Comparison of ENCODE assay signal across 8 cellular contexts in the genomic region with DNA sequence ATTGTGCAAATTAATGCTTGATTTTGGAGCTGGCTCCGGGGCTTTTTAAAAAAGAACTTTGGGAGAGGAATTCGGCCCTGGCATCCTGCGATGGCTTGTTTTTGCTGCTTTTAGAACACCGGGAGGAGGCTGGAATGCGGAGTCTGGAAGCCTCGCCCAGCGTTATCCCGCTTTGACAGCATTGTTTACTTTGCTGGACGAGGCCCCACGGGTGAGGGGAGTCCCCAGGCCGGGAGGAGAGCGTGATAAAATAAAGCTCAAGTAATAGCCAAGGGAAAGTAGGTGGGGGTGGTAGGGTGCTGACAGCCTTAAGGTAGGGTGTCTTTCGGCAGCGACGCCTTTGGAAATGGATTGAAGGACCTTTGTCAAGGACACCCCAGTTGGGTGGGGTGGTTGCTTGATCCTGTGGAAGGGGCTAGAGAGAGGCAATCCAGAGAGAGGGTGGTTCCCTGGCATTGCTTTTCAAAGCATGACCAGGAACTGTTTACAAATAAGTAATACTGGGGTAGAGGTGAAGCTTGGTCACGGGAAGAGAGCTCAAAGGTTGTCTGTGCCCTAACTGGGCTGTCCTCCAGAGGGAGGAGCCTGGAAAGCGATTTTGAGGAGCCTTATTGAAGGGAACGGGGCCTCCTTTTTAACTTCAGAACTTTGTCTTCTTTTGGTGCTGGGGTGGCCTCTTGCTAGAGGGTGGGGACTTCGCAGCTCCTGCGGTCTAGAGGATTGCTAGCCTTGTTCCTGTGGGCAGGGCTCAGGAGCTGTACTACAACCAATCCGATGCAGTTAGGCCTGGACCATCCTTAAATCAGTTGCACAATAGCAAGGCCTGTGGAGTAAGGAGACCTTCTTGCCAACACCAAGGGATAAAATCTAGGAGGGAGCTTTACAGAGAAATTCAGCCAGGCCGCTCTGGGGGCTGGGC. TPM values are rescaled to one million over a fixed set of nuclear protein-coding genes. Genes with fewer than 3 reads are reported as not detected.
DNase-seq lines count a peak whose midpoint lies in the region; ATAC-seq and TF ChIP-seq lines count a peak whose summit lies in the region.

No MANE protein-coding gene starts in this region.

- no peaks in the 10 kb centered on the region for H3K9me3 ChIP-seq in MM.1S (replicated peaks; ENCODE audit: insufficient read depth, low read length)

- H3K9ac ChIP-seq in MM.1S (ENCODE audit: low read length), result peak overlapping the region; percentile 90

- peaks cover 47% of the 10 kb centered on the region for H3K79me2 ChIP-seq in MM.1S (ENCODE audit: low read length)

- DNase-seq in AG09309 (ENCODE audit: low read depth) (peak; percentile 96), MM.1S (peak; percentile 61), epithelial cell of esophagus (ENCODE audit: low read depth) (peak; percentile 92), midbrain (lab: John Stamatoyannopoulos, UW) (peak; percentile 74)
- DNase-seq in activated CD4-positive, alpha-beta T cell treated with anti-CD3 and anti-CD28 coated beads, Interleukin-2, amount 50 U/mL, for 1 hour, result peak; percentile 20

- no peaks in the 10 kb centered on the region for H3K9me2 ChIP-seq in MM.1S (replicated peaks; ENCODE audit: insufficient read depth, low read length)

- H3K36me3 ChIP-seq in MM.1S (replicated peaks; ENCODE audit: insufficient read depth, low read length), result no peaks in the 10 kb centered on the region

- H3K27ac ChIP-seq in MM.1S (ENCODE audit: low read length) (peak overlapping the region; percentile 72; the same call in 1 of the 2 replicates), temporal lobe (ENCODE audit: low read depth, low read length) (peak overlapping the region; percentile 74)

- H3K4me1 ChIP-seq in MM.1S (ENCODE audit: low read length), result peaks cover 3% of the 10 kb centered on the region

- no peak for TF ChIP-seq CTCF in AG09309 (IDR thresholded peaks at IDR 0.05; ENCODE audit: control insufficient read depth, insufficient read depth, low read depth, low read length, missing control alignments)
- TF ChIP-seq CTCF in MM.1S (IDR thresholded peaks at IDR 0.05; ENCODE audit: low read length), result no peak
- no peak for TF ChIP-seq CTCF in epithelial cell of esophagus (IDR thresholded peaks at IDR 0.05; ENCODE audit: insufficient read depth, low read depth, low read length, missing control alignments)

- ATAC-seq in GM19043 (IDR thresholded peaks at IDR 0.05; ENCODE audit: low read depth, unreplicated experiment) (peak; percentile 44), HG03354 (IDR thresholded peaks at IDR 0.05; ENCODE audit: poor library complexity, severe bottlenecking, unreplicated experiment) (no peak)

- H3K4me3 ChIP-seq in AG09309 (ENCODE audit: control insufficient read depth, low read depth, low read length) (peak overlapping the region; percentile 92), MM.1S (ENCODE audit: low read length) (peak overlapping the region; percentile 90), epithelial cell of esophagus (ENCODE audit: low read length) (peak overlapping the region; percentile 85)

- H4K20me1 ChIP-seq in MM.1S (ENCODE audit: insufficient read depth, low read length), result 0 out of 2 replicates have a peak, but pooled peaks cover 7% of the 10 kb centered on the region

- H3K4me2 ChIP-seq in MM.1S (ENCODE audit: low read depth, low read length), result peak overlapping the region; percentile 86

- H3F3A ChIP-seq in MM.1S (ENCODE audit: insufficient read depth, low read length), result peaks cover 9% of the 10 kb centered on the region

- peak overlapping the region; percentile 57 for H2AFZ ChIP-seq in MM.1S (ENCODE audit: low read length)

- no peaks in the 10 kb centered on the region for H3K27me3 ChIP-seq in MM.1S (replicated peaks; ENCODE audit: insufficient read depth, low read length)

RNA-seq across cellular contexts. Expression of gene EIF4EBP2, which starts 1.2 kb away (rescaled TPM):
- total RNA-seq in temporal lobe, result 75.2 TPM

RNA-seq across cellular contexts. Expression of gene LRRC20, which starts 22.7 kb away (rescaled TPM):
- total RNA-seq in temporal lobe, result 14.8 TPM

RNA-seq across cellular contexts. Expression of gene NODAL, which starts 36.3 kb away (rescaled TPM):
- 2.0 TPM for total RNA-seq in temporal lobe

Comparison
In these comparisons a context has a peak if more than half of its experiments do, and no peak if none do; other contexts are left out.
1. DNase-seq: peak in every context shown above with its lines; median percentile 96 in AG09309; 92 in epithelial cell of esophagus; 74 in midbrain; 61 in MM.1S; 20 in activated CD4-positive, alpha-beta T cell treated with anti-CD3 and anti-CD28 coated beads, Interleukin-2, amount 50 U/mL, for 1 hour.